ENCODE assay signal across 3 cellular contexts in genomic region chr18:69996417-69996816, GRCh38.
TF ChIP-seq lines count a peak whose summit lies in the region.

No MANE protein-coding gene starts in this region.

TF ChIP-seq in WTC11, 78 proteins besides CTCF, POLR2A, EP300 and RAD21 (continued from another document):
- TF ChIP-seq PREB (CRISPR knock-in tag; IDR thresholded peaks at IDR 0.05; ENCODE audit: borderline replicate concordance), result no peak
- TF ChIP-seq AFF4 (CRISPR knock-in tag; IDR thresholded peaks at IDR 0.05; ENCODE audit: borderline replicate concordance), result no peak
- TF ChIP-seq STAT6 (CRISPR knock-in tag; conservative IDR thresholded peaks at IDR 0.05; ENCODE audit: low read depth), result no peak
- no peak for TF ChIP-seq GRHL2 (CRISPR knock-in tag; IDR thresholded peaks at IDR 0.05; ENCODE audit: insufficient replicate concordance, severe bottlenecking)
- no peak for TF ChIP-seq ZMAT4 (CRISPR knock-in tag; IDR thresholded peaks at IDR 0.05)

TF ChIP-seq in neural cell, 6 proteins besides CTCF, POLR2A, EP300 and RAD21:
- no peak for TF ChIP-seq REST (IDR thresholded peaks at IDR 0.05; ENCODE audit: borderline replicate concordance)
- TF ChIP-seq SMC3 (conservative IDR thresholded peaks at IDR 0.05; ENCODE audit: poor library complexity), result peak; percentile 13
- TF ChIP-seq TAF1 (IDR thresholded peaks at IDR 0.05; ENCODE audit: low read depth), result no peak
- peak; percentile 84 for TF ChIP-seq POLR2AphosphoS5 (IDR thresholded peaks at IDR 0.05)

TF ChIP-seq in HepG2, 621 proteins besides CTCF, POLR2A, EP300 and RAD21 (continued from another document):
- no peak for TF ChIP-seq TAF15 (IDR thresholded peaks at IDR 0.05; ENCODE audit: low read depth, low read length, poor library complexity, severe bottlenecking)
- TF ChIP-seq RARA (CRISPR knock-in tag; IDR thresholded peaks at IDR 0.05), result no peak
- no peak for TF ChIP-seq LCORL (IDR thresholded peaks at IDR 0.05)
- no peak for TF ChIP-seq LCORL (CRISPR knock-in tag; IDR thresholded peaks at IDR 0.05)
- no peak for TF ChIP-seq PCBP1 (IDR thresholded peaks at IDR 0.05; ENCODE audit: borderline replicate concordance, low read depth, low read length)
- TF ChIP-seq NPAS2 (CRISPR knock-in tag; IDR thresholded peaks at IDR 0.05; ENCODE audit: borderline replicate concordance), result no peak
- no peak for TF ChIP-seq NR0B2 (CRISPR knock-in tag; IDR thresholded peaks at IDR 0.05)
- no peak for TF ChIP-seq NONO (IDR thresholded peaks at IDR 0.05)
- TF ChIP-seq NONO (CRISPR knock-in tag; conservative IDR thresholded peaks at IDR 0.05), result no peak
- no peak for TF ChIP-seq PLRG1 (conservative IDR thresholded peaks at IDR 0.05)
- no peak for TF ChIP-seq FOXM1 (CRISPR knock-in tag; IDR thresholded peaks at IDR 0.05)
